34 cellular contexts compared by ENCODE assay signal in genomic region chr10:88647216-88647615, GRCh38. TPM values are rescaled to one million over a fixed set of nuclear protein-coding genes. Genes with fewer than 3 reads are reported as not detected.
"Had no signal": no experiment of that assay in that cellular context is flagged by ENCODE, and none has a peak within 500 bp of the region (broad histone marks: within the 10 kb centered on the region; RNA-seq: fewer than 3 reads in every experiment).

No MANE protein-coding gene starts in this region.

- H3K4me1 ChIP-seq: ascending aorta had no signal

- H3K4me3 ChIP-seq: ascending aorta, heart right ventricle, left lung, lung, ovary, skin epidermis, vagina had no signal

- H3K27ac ChIP-seq: ascending aorta, brain microvascular endothelial cell, heart right ventricle, left lung, ovary, skin epidermis, vagina, WERI-Rb-1 had no signal

- ATAC-seq: activated CD4-positive, CD25-positive, alpha-beta regulatory T cell treated with anti-CD3 and anti-CD28 coated beads, Interleukin-2, amount 50 U/mL, for 24 hours; esophagus mucosa; heart right ventricle; left lung; naive thymus-derived CD4-positive, alpha-beta T cell; sciatic nerve had no signal

- H3K9me3 ChIP-seq: ascending aorta, heart right ventricle, left lung, ovary, vagina had no signal

- H3K27me3 ChIP-seq: ascending aorta, brain microvascular endothelial cell, left lung, ovary, vagina had no signal

- H3K36me3 ChIP-seq: ascending aorta, brain microvascular endothelial cell, heart right ventricle, left lung, ovary, vagina, WERI-Rb-1 had no signal

- DNase-seq: activated CD4-positive, alpha-beta memory T cell treated with anti-CD3 and anti-CD28 coated beads for 36 hours; activated CD4-positive, alpha-beta T cell treated with anti-CD3 and anti-CD28 coated beads, Interleukin-2, amount 10 ng/mL, durations not matched to agents 24 days and 14 days; activated CD8-positive, alpha-beta memory T cell treated with anti-CD3 and anti-CD28 coated beads, Interleukin-2, amount 50 U/mL, for 4 hours; activated effector memory CD4-positive, alpha-beta T cell treated with anti-CD3 and anti-CD28 coated beads, Interleukin-2, amount 50 U/mL, for 16 hours; activated naive CD4-positive, alpha-beta T cell treated with anti-CD3 and anti-CD28 coated beads, Interleukin-2, amount 10 ng/mL, durations not matched to agents 7 days and 5 days; activated naive CD8-positive, alpha-beta T cell treated with anti-CD3 and anti-CD28 coated beads, Interleukin-2, amount 10 ng/mL, durations not matched to agents 7 days and 5 days; activated T-cell treated with anti-CD3 and anti-CD28 coated beads, Interleukin-2, amount 50 U/mL, for 1 hour; brain microvascular endothelial cell; cortex of kidney; foreskin melanocyte; heart right ventricle; kidney glomerular epithelial cell; left lung; naive thymus-derived CD4-positive, alpha-beta T cell; ovary; retina; stimulated activated CD4-positive, alpha-beta T cell treated with anti-CD3 and anti-CD28 coated beads, Interleukin-12 subunit alpha, Interleukin-12 subunit beta, amount 100 ng/mL, for 4 hours; stimulated activated CD4-positive, alpha-beta T cell treated with anti-CD3 and anti-CD28 coated beads, Interleukin-4, amount 100 ng/mL, for 1 hour; substantia nigra; T-helper 9 cell; WERI-Rb-1 had no signal

RNA-seq across cellular contexts. Expression of gene LIPF, which starts 17.0 kb away (rescaled TPM):
- total RNA-seq: activated CD4-positive, alpha-beta memory T cell treated with anti-CD3 and anti-CD28 coated beads for 36 hours; activated CD4-positive, alpha-beta T cell treated with anti-CD3 and anti-CD28 coated beads, Interleukin-2, amount 10 ng/mL, durations not matched to agents 24 days and 14 days; activated CD8-positive, alpha-beta memory T cell treated with anti-CD3 and anti-CD28 coated beads for 36 hours; activated naive CD8-positive, alpha-beta T cell treated with anti-CD3 and anti-CD28 coated beads, Interleukin-2, amount 10 ng/mL, durations not matched to agents 7 days and 5 days; activated T-helper 1 cell treated with anti-CD3 and anti-CD28 coated beads, Interleukin-12 subunit alpha, Interleukin-12 subunit beta, Interleukin-2, Interleukin-4 antibody, amounts not matched to agents 30 ng/mL and 10 ng/mL and 1 ng/mL, durations not matched to agents 14 hours and 24 hours and 36 hours; cardiac septum; chondrocyte; esophagus mucosa; heart right ventricle; left lung; lung; naive thymus-derived CD4-positive, alpha-beta T cell; ovary; progenitor cell of endocrine pancreas; sciatic nerve; vagina had no signal

RNA-seq across cellular contexts. Expression of gene LIPK, which starts 58.8 kb away (rescaled TPM):
- total RNA-seq: activated CD4-positive, alpha-beta memory T cell treated with anti-CD3 and anti-CD28 coated beads for 36 hours; activated CD4-positive, alpha-beta T cell treated with anti-CD3 and anti-CD28 coated beads, Interleukin-2, amount 10 ng/mL, durations not matched to agents 24 days and 14 days; activated CD8-positive, alpha-beta memory T cell treated with anti-CD3 and anti-CD28 coated beads for 36 hours; activated naive CD8-positive, alpha-beta T cell treated with anti-CD3 and anti-CD28 coated beads, Interleukin-2, amount 10 ng/mL, durations not matched to agents 7 days and 5 days; activated T-helper 1 cell treated with anti-CD3 and anti-CD28 coated beads, Interleukin-12 subunit alpha, Interleukin-12 subunit beta, Interleukin-2, Interleukin-4 antibody, amounts not matched to agents 30 ng/mL and 10 ng/mL and 1 ng/mL, durations not matched to agents 14 hours and 24 hours and 36 hours; ascending aorta; cardiac septum; chondrocyte; glomerular endothelial cell; heart right ventricle; left lung; lung; naive thymus-derived CD4-positive, alpha-beta T cell; ovary; progenitor cell of endocrine pancreas; sciatic nerve; vagina had no signal
